ENCODE assay signal across 11 cellular contexts in genomic region chr20:47361268-47361665, GRCh38. TPM values are rescaled to one million over a fixed set of nuclear protein-coding genes. Genes with fewer than 3 reads are reported as not detected.
A peak's percentile ranks its signal among the peaks of the same experiment; 100 is the strongest.
DNase-seq lines count a peak whose midpoint lies in the region; ATAC-seq, FAIRE-seq and TF ChIP-seq lines count a peak whose summit lies in the region.
"Had no signal": no experiment of that assay in that cellular context is flagged by ENCODE, and none has a peak within 500 bp of the region (broad histone marks: within the 10 kb centered on the region; RNA-seq: fewer than 3 reads in every experiment).

No MANE protein-coding gene starts in this region.

- DNase-seq in endothelial cell of umbilical vein (ENCODE audit: low read depth, low spot score) (peak; percentile 51), DMS 273 (lab: John Stamatoyannopoulos, UW; ENCODE audit: unreplicated experiment) (no peak)
- no peak for DNase-seq in activated T-cell treated with anti-CD3 and anti-CD28 coated beads, Interleukin-2, amount 50 U/mL, for 72 hours
- DNase-seq: CD4-positive, CD25-positive, alpha-beta regulatory T cell had no signal

- BruUV-seq in endothelial cell of umbilical vein (replicated peaks; lab: Mats Ljungman, UMichigan): TSS peak; percentile 48

- H3K4me1 ChIP-seq in OCI-LY1 (ENCODE audit: insufficient read depth, low read length, severe bottlenecking) (peaks cover 51% of the 10 kb centered on the region), endothelial cell of umbilical vein (ENCODE audit: control insufficient read depth, extremely low read depth, insufficient read depth, low read length) (peaks cover 50% of the 10 kb centered on the region), neuron (ENCODE audit: insufficient read depth, low read length) (peaks cover 34% of the 10 kb centered on the region)

- POLR2A ChIA-PET in endothelial cell of umbilical vein (lab: Charles Lee): interaction anchor here (1.1 to 7.4 kb wide), 4 partner anchors 23 to 44 kb away, joined by 3 to 60 read pairs (median 12); no protein-coding TSS in a partner anchor

- peaks cover 3% of the 10 kb centered on the region for H3K79me2 ChIP-seq in OCI-LY1 (ENCODE audit: insufficient read depth, low read length)
- peaks cover 2% of the 10 kb centered on the region for H3K79me2 ChIP-seq in endothelial cell of umbilical vein (ENCODE audit: control insufficient read depth, insufficient read depth, low read length)

- peaks cover 37% of the 10 kb centered on the region for H3K4me1 Mint-ChIP-seq in activated T-cell treated with anti-CD3 and anti-CD28 coated beads, Interleukin-2, amount 50 U/mL, for 72 hours (ENCODE audit: low read depth)

- no peaks in the 10 kb centered on the region for H3K9me2 ChIP-seq in OCI-LY1 (ENCODE audit: low read depth, low read length)

- no peak overlapping the region for H2AFZ ChIP-seq in OCI-LY1 (ENCODE audit: low read length)
- no peak overlapping the region for H2AFZ ChIP-seq in endothelial cell of umbilical vein (ENCODE audit: low read depth, low read length)
- peak overlapping the region; percentile 35 for H2AFZ ChIP-seq in neuron (ENCODE audit: low read depth, low read length)

- CTCF ChIA-PET in endothelial cell of umbilical vein (lab: Charles Lee): interaction anchor here (0.7 to 16.6 kb wide), 5 partner anchors 11 to 87 kb away, joined by 3 to 406 read pairs (median 14); no protein-coding TSS in a partner anchor

- H4K20me1 ChIP-seq in OCI-LY1 (ENCODE audit: insufficient read depth, low read length) (no peaks in the 10 kb centered on the region), endothelial cell of umbilical vein (replicated peaks; ENCODE audit: control insufficient read depth, extremely low read depth, insufficient read depth, low read length) (no peaks in the 10 kb centered on the region)

- H3K4me2 ChIP-seq in OCI-LY1 (ENCODE audit: low read length) (peak overlapping the region; percentile 76; the same call in 1 of the 2 replicates), endothelial cell of umbilical vein (ENCODE audit: insufficient read depth, low read length) (peak overlapping the region; percentile 40)

- H3K27me3 Mint-ChIP-seq in activated T-cell treated with anti-CD3 and anti-CD28 coated beads, Interleukin-2, amount 50 U/mL, for 72 hours (ENCODE audit: low read depth): no peaks in the 10 kb centered on the region
- H3K27me3 Mint-ChIP-seq: CD4-positive, CD25-positive, alpha-beta regulatory T cell had no signal

- no peaks in the 10 kb centered on the region for H3K9me1 ChIP-seq in endothelial cell of umbilical vein (replicated peaks; ENCODE audit: control insufficient read depth, extremely low read depth, insufficient read depth, low read length)

- H3K4me3 ChIP-seq in OCI-LY1 (ENCODE audit: low read depth, low read length, poor library complexity, severe bottlenecking) (no peak overlapping the region), endothelial cell of umbilical vein (replicated peaks in 1 of 3; ENCODE audit: insufficient read depth in 1 of 3, low read depth in 1 of 3, low read length in 3 of 3) (peak overlapping the region in 1 of 3 experiments; percentile 8), neuron (ENCODE audit: low read length) (no peak overlapping the region)
- H3K4me3 ChIP-seq: mucosa of descending colon had no signal

- intact Hi-C loops in endothelial cell of umbilical vein (cut with micrococcal nuclease): loop anchor here (5.0 kb wide), 1 partner anchor 921 kb away; no protein-coding TSS in a partner anchor

- H3K9me3 Mint-ChIP-seq in activated T-cell treated with anti-CD3 and anti-CD28 coated beads, Interleukin-2, amount 50 U/mL, for 72 hours: no peaks in the 10 kb centered on the region
- H3K9me3 Mint-ChIP-seq: CD4-positive, CD25-positive, alpha-beta regulatory T cell had no signal

- dilution Hi-C loops in endothelial cell of umbilical vein (cut with MboI; ENCODE audit: extremely low pct_ligation_motif_present, low sequenced_read_pairs): no loop called here

- no peaks in the 10 kb centered on the region for H3F3A ChIP-seq in OCI-LY1 (ENCODE audit: insufficient read depth, low read length)

- H3K36me3 ChIP-seq in OCI-LY1 (ENCODE audit: insufficient read depth, low read length): no peaks in the 10 kb centered on the region
- no peaks in the 10 kb centered on the region for H3K36me3 ChIP-seq in endothelial cell of umbilical vein (ENCODE audit: control insufficient read depth in 2 of 2, extremely low read depth in 1 of 2, insufficient read depth in 2 of 2, low read length in 2 of 2)
- H3K36me3 ChIP-seq in neuron (ENCODE audit: insufficient read depth, low read length): no peaks in the 10 kb centered on the region

- no peak overlapping the region for H3K4me3 Mint-ChIP-seq in activated T-cell treated with anti-CD3 and anti-CD28 coated beads, Interleukin-2, amount 50 U/mL, for 72 hours

- H3K27me3 ChIP-seq in OCI-LY1 (ENCODE audit: insufficient read depth, low read length): no peaks in the 10 kb centered on the region
- no peaks in the 10 kb centered on the region for H3K27me3 ChIP-seq in endothelial cell of umbilical vein (ENCODE audit: control insufficient read depth in 2 of 2, insufficient read depth in 2 of 2, low read length in 2 of 2)
- no peaks in the 10 kb centered on the region for H3K27me3 ChIP-seq in neuron (ENCODE audit: insufficient read depth, low read length)

- no peak for TF ChIP-seq CTCF in 22Rv1 (IDR thresholded peaks at IDR 0.05)
- no peak for TF ChIP-seq CTCF in OCI-LY1 (IDR thresholded peaks at IDR 0.05; ENCODE audit: low read length)
- no peak for TF ChIP-seq CTCF in endothelial cell of umbilical vein (IDR thresholded peaks at IDR 0.05; ENCODE audit: extremely low read depth in 1 of 2, insufficient read depth in 1 of 2, low read depth in 1 of 2, low read length in 2 of 2)

- FAIRE-seq in endothelial cell of umbilical vein (lab: Jason Lieb, UNC): peak; percentile 31
- FAIRE-seq: colon had no signal

- ATAC-seq in HG03432 (IDR thresholded peaks at IDR 0.05; ENCODE audit: unreplicated experiment) (no peak), GM21825 (IDR thresholded peaks at IDR 0.05; ENCODE audit: unreplicated experiment) (no peak)
- ATAC-seq in activated T-cell treated with anti-CD3 and anti-CD28 coated beads, Interleukin-2, amount 50 U/mL, for 72 hours (replicated peaks in 1 of 2): no peak

- TF ChIP-seq POLR2A in endothelial cell of umbilical vein (IDR thresholded peaks at IDR 0.05; ENCODE audit: low read depth, low read length): no peak

- peak overlapping the region; percentile 99; the same call in 1 of the 2 replicates for H3K9ac ChIP-seq in OCI-LY1 (ENCODE audit: low read length)
- H3K9ac ChIP-seq in endothelial cell of umbilical vein (replicated peaks; ENCODE audit: extremely low read depth, insufficient read depth, low read length): peak overlapping the region; percentile 81

- H3K27ac Mint-ChIP-seq in activated T-cell treated with anti-CD3 and anti-CD28 coated beads, Interleukin-2, amount 50 U/mL, for 72 hours: no peak overlapping the region

- H3K27ac ChIP-seq in 22Rv1 (peak overlapping the region; percentile 100), OCI-LY1 (ENCODE audit: low read depth, low read length, poor library complexity, severe bottlenecking) (peak overlapping the region; percentile 100), endothelial cell of umbilical vein (ENCODE audit: insufficient read depth, low read depth, low read length) (peak overlapping the region; percentile 97)

- peaks cover 0 to 2% of the 10 kb centered on the region in 2 donors for H3K36me3 Mint-ChIP-seq in activated T-cell treated with anti-CD3 and anti-CD28 coated beads, Interleukin-2, amount 50 U/mL, for 72 hours (ENCODE audit: insufficient read depth in 2 of 2)

- no peaks in the 10 kb centered on the region for H3K9me3 ChIP-seq in OCI-LY1 (ENCODE audit: low read length)
- no peaks in the 10 kb centered on the region for H3K9me3 ChIP-seq in endothelial cell of umbilical vein (replicated peaks; ENCODE audit: control insufficient read depth, insufficient read depth, low read length)
- no peaks in the 10 kb centered on the region for H3K9me3 ChIP-seq in neuron (ENCODE audit: low read length)
- H3K9me3 ChIP-seq: mucosa of descending colon had no signal

TF ChIP-seq in endothelial cell of umbilical vein, 7 proteins besides CTCF, POLR2A, EP300 and RAD21:
- TF ChIP-seq MAX (IDR thresholded peaks at IDR 0.05; ENCODE audit: insufficient read depth, insufficient read length): no peak
- no peak for TF ChIP-seq POLR2AphosphoS5 (IDR thresholded peaks at IDR 0.05; ENCODE audit: insufficient read depth, low read depth, low read length)

RNA-seq across cellular contexts. Expression of gene ZMYND8, which starts 4.8 kb away (rescaled TPM):
- total RNA-seq in endothelial cell of umbilical vein: 75.2 and 76.3 TPM in 2 replicates
- polyA plus RNA-seq in endothelial cell of umbilical vein: 26.4 and 30.6 TPM in 2 replicates
- 31.6 and 33.3 TPM in 2 replicates for polyA plus RNA-seq in endothelial cell of umbilical vein (2011; cell fraction: cytosol; rRNA removed)
- 107 and 122 TPM in 2 replicates for polyA plus RNA-seq in endothelial cell of umbilical vein (2011; cell fraction: nucleus; rRNA removed)
- 55.4 and 56.4 TPM in 2 replicates for polyA plus RNA-seq in endothelial cell of umbilical vein (2012)
- 47.8 and 61.9 TPM in 2 replicates for polyA minus RNA-seq in endothelial cell of umbilical vein
- polyA minus RNA-seq in endothelial cell of umbilical vein (2011; cell fraction: cytosol; rRNA and poly(A)+ RNA removed): 6.9 TPM
- polyA minus RNA-seq in endothelial cell of umbilical vein (2011; cell fraction: nucleus; rRNA and poly(A)+ RNA removed): 82.0 and 106 TPM in 2 replicates
- 10 to 100 TPM; 34.3 to 40.1 TPM for total RNA-seq in activated T-cell treated with anti-CD3 and anti-CD28 coated beads, Interleukin-2, amount 50 U/mL, for 72 hours
